Comparison of ENCODE assay signal across 12 cellular contexts in genomic region chr10:69629519-69629896, GRCh38. TPM values are rescaled to one million over a fixed set of nuclear protein-coding genes. Genes with fewer than 3 reads are reported as not detected.
A peak's percentile ranks its signal among the peaks of the same experiment; 100 is the strongest.
DNase-seq lines count a peak whose midpoint lies in the region; ATAC-seq and TF ChIP-seq lines count a peak whose summit lies in the region.
"Had no signal": no experiment of that assay in that cellular context is flagged by ENCODE, and none has a peak within 500 bp of the region (broad histone marks: within the 10 kb centered on the region; RNA-seq: fewer than 3 reads in every experiment).

No MANE protein-coding gene starts in this region.

- no peaks in the 10 kb centered on the region for H3K27me3 ChIP-seq in mammary epithelial cell (ENCODE audit: insufficient read depth, low read length)
- H3K27me3 ChIP-seq in tibial artery, result no peaks in the 10 kb centered on the region
- H3K27me3 ChIP-seq in brain microvascular endothelial cell (replicated peaks), result peaks cover 19% of the 10 kb centered on the region

- no peaks in the 10 kb centered on the region for H3K36me3 ChIP-seq in mammary epithelial cell (ENCODE audit: insufficient read depth, low read length)
- H3K36me3 ChIP-seq in tibial artery, result peaks cover 0 to 12% (median 0%) of the 10 kb centered on the region in 3 donors
- no peaks in the 10 kb centered on the region for H3K36me3 ChIP-seq in brain microvascular endothelial cell (replicated peaks)

- intact Hi-C loops in Right ventricle myocardium superior (cut with DNase I), result no loop called here
- intact Hi-C loops in Right ventricle myocardium inferior (cut with DNase I), result no loop called here
- intact Hi-C loops in mammary epithelial cell (cut with micrococcal nuclease), result no loop called here
- intact Hi-C loops in tibial artery (cut with DNase I; ENCODE audit: low total_unique reads), result no loop called here

- peaks cover 32% of the 10 kb centered on the region for H3K27me3 Mint-ChIP-seq in mesothelial cell of epicardium (ENCODE audit: low read depth)

- CTCF ChIA-PET in mammary epithelial cell (lab: Charles Lee; ENCODE audit: low non-redundant PET), result no interaction called here

- peaks cover 2% of the 10 kb centered on the region for H3K9me3 Mint-ChIP-seq in mesothelial cell of epicardium

- no peaks in the 10 kb centered on the region for H3K79me2 ChIP-seq in mammary epithelial cell (ENCODE audit: insufficient read depth, low read length)

- peaks cover 10% of the 10 kb centered on the region for H3K4me1 Mint-ChIP-seq in mesothelial cell of epicardium

- H3K4me3 ChIP-seq in mammary epithelial cell (replicated peaks in 1 of 3; ENCODE audit: insufficient read depth in 1 of 3, low read depth in 2 of 3, low read length in 3 of 3), result peak overlapping the region; percentile 64 to 81 (median 68)
- H3K4me3 ChIP-seq in tibial artery, result peak overlapping the region; percentile 55 to 92
- no peak overlapping the region for H3K4me3 ChIP-seq in foreskin fibroblast (ENCODE audit: low read depth in 1 of 2, low read length in 2 of 2)
- no peak overlapping the region for H3K4me3 ChIP-seq in brain microvascular endothelial cell (ENCODE audit: low read depth, low read length)

- no CpG with 5 or more reads among the region's 2 CpGs for WGBS in mammary epithelial cell (ENCODE audit: low coverage, missing lambda C conversion rate)

- H3K9ac ChIP-seq in mammary epithelial cell (ENCODE audit: insufficient read depth, low read length), result no peak overlapping the region

- no peak for DNase-seq in Right ventricle myocardium superior
- DNase-seq in Right ventricle myocardium inferior (ENCODE audit: missing footprints), result no peak
- DNase-seq in mammary epithelial cell, result no peak
- DNase-seq in mesothelial cell of epicardium (ENCODE audit: low spot score in 2 of 2, unreplicated experiment in 2 of 2), result peak in 1 of 2 experiments; percentile 30
- DNase-seq in tibial artery, result no peak
- DNase-seq in foreskin fibroblast, result no peak
- no peak for DNase-seq in brain microvascular endothelial cell

- dilution Hi-C loops in mammary epithelial cell (cut with HindIII; ENCODE audit: low sequenced_read_pairs), result no loop called here

- H4K20me1 ChIP-seq in mammary epithelial cell (ENCODE audit: insufficient read depth, low read length), result no peaks in the 10 kb centered on the region

- H2AFZ ChIP-seq in mammary epithelial cell (ENCODE audit: low read depth, low read length), result peak overlapping the region; percentile 96

- H3K27ac ChIP-seq in mammary epithelial cell (ENCODE audit: insufficient read depth, low read depth, low read length) (no peak overlapping the region), tibial artery (peak overlapping the region; percentile 56 to 72), brain microvascular endothelial cell (no peak overlapping the region)

- H3K36me3 Mint-ChIP-seq in mesothelial cell of epicardium, result peaks cover 8% of the 10 kb centered on the region

- ATAC-seq in Right ventricle myocardium superior (ENCODE audit: poor library complexity) (peak; percentile 16), Right ventricle myocardium inferior (no peak), GM18511 (IDR thresholded peaks at IDR 0.05; ENCODE audit: unreplicated experiment) (no peak)

- BruUV-seq in mammary epithelial cell (replicated peaks; lab: Mats Ljungman, UMichigan), result no TSS peak

- H3K9me3 ChIP-seq in mammary epithelial cell (replicated peaks; ENCODE audit: insufficient read depth, low read length) (no peaks in the 10 kb centered on the region), tibial artery (no peaks in the 10 kb centered on the region)

- no peak overlapping the region for H3K27ac Mint-ChIP-seq in mesothelial cell of epicardium

- TF ChIP-seq CTCF in mammary epithelial cell (conservative IDR thresholded peaks at IDR 0.05 in 1 of 2, IDR thresholded peaks at IDR 0.05 in 1 of 2; ENCODE audit: extremely low read depth in 1 of 2, insufficient read depth in 1 of 2, low read depth in 1 of 2, low read length in 2 of 2), result no peak
- no peak for TF ChIP-seq CTCF in mesothelial cell of epicardium (IDR thresholded peaks at IDR 0.05; ENCODE audit: unreplicated experiment)
- no peak for TF ChIP-seq CTCF in tibial artery (IDR thresholded peaks at IDR 0.05)
- no peak for TF ChIP-seq CTCF in foreskin fibroblast (IDR thresholded peaks at IDR 0.05; ENCODE audit: low read depth, low read length)
- no peak for TF ChIP-seq CTCF in brain microvascular endothelial cell (IDR thresholded peaks at IDR 0.05; ENCODE audit: low read depth, low read length, missing control alignments)

- peak overlapping the region; percentile 97 for H3K4me2 ChIP-seq in mammary epithelial cell (ENCODE audit: insufficient read depth, low read depth, low read length)

- peaks cover 8% of the 10 kb centered on the region for H3K4me1 ChIP-seq in mammary epithelial cell (ENCODE audit: insufficient read depth, low read length)
- peaks cover 0 to 17% (median 10%) of the 10 kb centered on the region in 4 donors for H3K4me1 ChIP-seq in tibial artery

- peak overlapping the region; percentile 69 for H3K4me3 Mint-ChIP-seq in mesothelial cell of epicardium

- in situ Hi-C loops in mammary epithelial cell (cut with MboI; ENCODE audit: low sequenced_read_pairs in 2 of 2) (no loop called here), brain microvascular endothelial cell (cut with HindIII; ENCODE audit: low pct_ligation_motif_present, low sequenced_read_pairs) (no loop called here)

RNA-seq across cellular contexts. Expression of gene FAM241B, which starts 0.5 kb away (rescaled TPM):
- total RNA-seq in Right ventricle myocardium superior, result 3.3 TPM
- total RNA-seq in Right ventricle myocardium inferior, result 3.2 TPM
- 10 to 100 TPM in 1 of 2 donors, 1 to 10 TPM in 1; 4.0 to 15.1 TPM for total RNA-seq in mammary epithelial cell
- polyA plus RNA-seq in mammary epithelial cell, result 10.1 TPM
- polyA minus RNA-seq in mammary epithelial cell, result not detected
- 19.2 to 20.9 TPM (median 20.1 TPM) in 3 replicates for total RNA-seq in mesothelial cell of epicardium
- total RNA-seq: urinary bladder had no signal

RNA-seq across cellular contexts. Expression of gene NEUROG3, which starts 56.3 kb away (rescaled TPM):
- total RNA-seq in Right ventricle myocardium superior (not detected), Right ventricle myocardium inferior (not detected), mammary epithelial cell (not detected), mesothelial cell of epicardium (not detected in 3 replicates)
- polyA plus RNA-seq in mammary epithelial cell, result not detected
- polyA minus RNA-seq in mammary epithelial cell, result not detected
- total RNA-seq: activated CD8-positive, alpha-beta memory T cell treated with anti-CD3 and anti-CD28 coated beads for 36 hours; NCI-H460; pulmonary artery endothelial cell; urinary bladder had no signal
- polyA plus RNA-seq: urinary bladder had no signal

Comparison
In these comparisons a context has a peak if more than half of its experiments do, and no peak if none do; other contexts are left out.
1. H3K27ac ChIP-seq: peak in tibial artery (2 of 2); none in mammary epithelial cell (single experiment) and brain microvascular endothelial cell (single experiment).
2. H3K4me3 ChIP-seq: peak in mammary epithelial cell (3 of 3) and tibial artery (2 of 2); none in foreskin fibroblast (0 of 2) and brain microvascular endothelial cell (single experiment).